In genomic region chr3:33113772-33114621, GRCh38 we compare ENCODE assay signal across 1 cellular context.
TF ChIP-seq lines count a peak whose summit lies in the region.

Gene CRTAP (plus strand): TSS chr3:33114014. CDS start chr3:33114078, 64 bp downstream.

TF ChIP-seq in HepG2, 621 proteins besides CTCF, POLR2A, EP300 and RAD21 (continued from another document and continues in another):
- TF ChIP-seq ZNF318 (CRISPR knock-in tag; IDR thresholded peaks at IDR 0.05) (no peak), ARID3A (IDR thresholded peaks at IDR 0.05; ENCODE audit: low read depth, low read length) (no peak), ZNF549 (CRISPR knock-in tag; IDR thresholded peaks at IDR 0.05) (no peak), TEAD3 (CRISPR knock-in tag; optimal IDR thresholded peaks at IDR 0.05; ENCODE audit: borderline replicate concordance) (no peak), KLF12 (CRISPR knock-in tag; IDR thresholded peaks at IDR 0.05; ENCODE audit: borderline replicate concordance) (no peak), MLX (CRISPR knock-in tag; IDR thresholded peaks at IDR 0.05) (no peak), GTF3A (CRISPR knock-in tag; conservative IDR thresholded peaks at IDR 0.05) (no peak), SMARCE1 (IDR thresholded peaks at IDR 0.05; ENCODE audit: borderline replicate concordance) (no peak), RFX3 (CRISPR knock-in tag; IDR thresholded peaks at IDR 0.05) (no peak), ZBTB42 (CRISPR knock-in tag; IDR thresholded peaks at IDR 0.05) (no peak), KDM5A (IDR thresholded peaks at IDR 0.05; ENCODE audit: borderline replicate concordance, low read length) (no peak), EEA1 (CRISPR knock-in tag; IDR thresholded peaks at IDR 0.05; ENCODE audit: borderline replicate concordance) (peak; percentile 89), ESRRA (CRISPR knock-in tag; IDR thresholded peaks at IDR 0.05; ENCODE audit: low read depth) (peak; percentile 67; the same call in 1 of the 2 replicates), FOXA3 (CRISPR knock-in tag; IDR thresholded peaks at IDR 0.05) (peak; percentile 42; the same call in 1 of the 2 replicates), ETS1 (CRISPR knock-in tag; IDR thresholded peaks at IDR 0.05) (no peak), JARID2 (CRISPR knock-in tag; IDR thresholded peaks at IDR 0.05; ENCODE audit: insufficient replicate concordance) (no peak), ZNF326 (CRISPR knock-in tag; IDR thresholded peaks at IDR 0.05; ENCODE audit: borderline replicate concordance) (no peak), ZNF788 (CRISPR knock-in tag; IDR thresholded peaks at IDR 0.05; ENCODE audit: borderline replicate concordance) (peak; percentile 41; the same call in 1 of the 2 replicates), NR1H2 (CRISPR knock-in tag; IDR thresholded peaks at IDR 0.05; ENCODE audit: borderline replicate concordance, low read depth) (0 out of 2 replicates have a peak, but pooled peaks have one; percentile 76), ZBTB38 (CRISPR knock-in tag; IDR thresholded peaks at IDR 0.05) (peak; percentile 73; the same call in 1 of the 2 replicates), IKZF5 (CRISPR knock-in tag; IDR thresholded peaks at IDR 0.05) (0 out of 2 replicates have a peak, but pooled peaks have one; percentile 26), ZFP91 (CRISPR knock-in tag; IDR thresholded peaks at IDR 0.05; ENCODE audit: borderline replicate concordance) (peak; percentile 58), ZBTB7B (CRISPR knock-in tag; IDR thresholded peaks at IDR 0.05) (0 out of 2 replicates have a peak, but pooled peaks have one; percentile 14), PCBP2 (optimal IDR thresholded peaks at IDR 0.05; ENCODE audit: low read depth, low read length, poor library complexity, severe bottlenecking) (no peak), IKZF1 (IDR thresholded peaks at IDR 0.05) (no peak), PITX1 (CRISPR knock-in tag; IDR thresholded peaks at IDR 0.05) (0 out of 2 replicates have a peak, but pooled peaks have one; percentile 34), SIN3A (IDR thresholded peaks at IDR 0.05; ENCODE audit: borderline replicate concordance, low read depth, low read length) (peak; percentile 53; the same call in 1 of the 2 replicates), SRY (CRISPR knock-in tag; IDR thresholded peaks at IDR 0.05) (peak; percentile 41; the same call in 1 of the 2 replicates), SP5 (CRISPR knock-in tag; IDR thresholded peaks at IDR 0.05; ENCODE audit: borderline replicate concordance, low read depth) (peak; percentile 34; the same call in 1 of the 2 replicates), MEF2D (CRISPR knock-in tag; IDR thresholded peaks at IDR 0.05) (no peak), NFE2L2 (IDR thresholded peaks at IDR 0.05; ENCODE audit: low read length) (no peak), NFIB (CRISPR knock-in tag; IDR thresholded peaks at IDR 0.05; ENCODE audit: borderline replicate concordance) (no peak), ONECUT2 (CRISPR knock-in tag; IDR thresholded peaks at IDR 0.05) (no peak), ZNF564 (CRISPR knock-in tag; IDR thresholded peaks at IDR 0.05) (peak; percentile 99), TFAP4 (IDR thresholded peaks at IDR 0.05; ENCODE audit: borderline replicate concordance, low read depth) (peak; percentile 49; the same call in 1 of the 2 replicates), ZSCAN21 (CRISPR knock-in tag; IDR thresholded peaks at IDR 0.05; ENCODE audit: borderline replicate concordance) (peak; percentile 41; the same call in 1 of the 2 replicates), HNRNPH1 (optimal IDR thresholded peaks at IDR 0.05; ENCODE audit: low read depth, low read length) (no peak), SYNCRIP (IDR thresholded peaks at IDR 0.05; ENCODE audit: insufficient read depth, low read depth, low read length) (no peak), ARNT2 (CRISPR knock-in tag; IDR thresholded peaks at IDR 0.05; ENCODE audit: low read depth) (peak; percentile 96), SRF (IDR thresholded peaks at IDR 0.05; ENCODE audit: low read depth, low read length) (no peak), DNMT1 (CRISPR knock-in tag; IDR thresholded peaks at IDR 0.05) (peak; percentile 76), HNRNPK (IDR thresholded peaks at IDR 0.05; ENCODE audit: low read depth, low read length, poor library complexity, severe bottlenecking) (peak; percentile 97), ZNF713 (CRISPR knock-in tag; IDR thresholded peaks at IDR 0.05) (0 out of 2 replicates have a peak, but pooled peaks have one; percentile 33), ZXDC (CRISPR knock-in tag; IDR thresholded peaks at IDR 0.05) (peak; percentile 89)
